11 cellular contexts compared by ENCODE assay signal in the genomic region with DNA sequence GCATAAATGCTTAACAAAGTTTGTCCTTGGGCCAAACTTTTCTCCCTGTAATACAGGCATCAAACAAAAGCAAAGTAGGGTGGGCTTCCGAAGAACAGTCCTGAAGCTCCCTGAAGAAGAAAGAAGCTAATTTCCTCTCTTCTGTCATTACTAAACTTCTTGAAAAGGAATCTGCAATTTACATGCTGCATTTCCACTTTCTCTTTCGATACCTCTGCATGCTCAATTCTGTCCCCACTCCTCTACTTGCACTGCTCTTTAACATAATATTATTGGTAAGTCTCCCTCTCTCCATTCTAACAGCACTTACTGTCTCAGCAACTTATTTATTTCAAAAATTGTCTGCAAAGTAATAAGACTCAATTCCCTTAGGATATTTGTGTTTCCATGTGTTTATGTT. TPM values are rescaled to one million over a fixed set of nuclear protein-coding genes. Genes with fewer than 3 reads are reported as not detected.
DNase-seq lines count a peak whose midpoint lies in the region; ATAC-seq, FAIRE-seq and TF ChIP-seq lines count a peak whose summit lies in the region.
"Had no signal": no experiment of that assay in that cellular context is flagged by ENCODE, and none has a peak within 500 bp of the region (broad histone marks: within the 10 kb centered on the region; RNA-seq: fewer than 3 reads in every experiment).

No MANE protein-coding gene starts in this region.

- TF ChIP-seq CTCF in OCI-LY1 (IDR thresholded peaks at IDR 0.05; ENCODE audit: low read length), result no peak
- no peak for TF ChIP-seq CTCF in fibroblast of villous mesenchyme (IDR thresholded peaks at IDR 0.05; ENCODE audit: insufficient read depth, low read depth, low read length)
- TF ChIP-seq CTCF in heart right ventricle (IDR thresholded peaks at IDR 0.05), result no peak

- FAIRE-seq in GM19239 (lab: Jason Lieb, UNC), result peak; percentile 90

- intact Hi-C loops in heart right ventricle (cut with DNase I), result loop anchor here in 8 of 10 donors (5.0 to 10.0 kb wide), 6 partner anchors 39 to 146 kb away; no protein-coding TSS in a partner anchor

- no peak overlapping the region for H3K27ac ChIP-seq in BLaER1 treated with 17β-estradiol and CSF1 and Interleukin-3, amounts not matched to agents 10 nM and 100 nM
- H3K27ac ChIP-seq in OCI-LY1 (ENCODE audit: low read depth, low read length, poor library complexity, severe bottlenecking), result peak overlapping the region; percentile 33
- peak overlapping the region in 4 of 10 donors; percentile 10 to 56 (median 18) for H3K27ac ChIP-seq in heart right ventricle

- no peak overlapping the region for H3K4me3 ChIP-seq in BLaER1 treated with 17β-estradiol and CSF1 and Interleukin-3, amounts not matched to agents 10 nM and 100 nM
- H3K4me3 ChIP-seq in OCI-LY1 (ENCODE audit: low read depth, low read length, poor library complexity, severe bottlenecking), result no peak overlapping the region
- no peak overlapping the region for H3K4me3 ChIP-seq in fibroblast of villous mesenchyme (ENCODE audit: low read depth, low read length)
- peak overlapping the region in 1 of 10 donors; percentile 0 for H3K4me3 ChIP-seq in heart right ventricle

- peak overlapping the region in 1 of 11 experiments; percentile 30; a peak in 1 of 22 replicates for H3K9ac ChIP-seq in BLaER1 treated with 17β-estradiol and CSF1 and Interleukin-3, amounts not matched to agents 10 nM and 100 nM
- H3K9ac ChIP-seq in OCI-LY1 (ENCODE audit: low read length), result no peak overlapping the region; the same call in 1 of the 2 replicates

- H3K27me3 ChIP-seq in BLaER1 treated with 17β-estradiol and CSF1 and Interleukin-3, amounts not matched to agents 10 nM and 100 nM, result peaks cover 0 to 4% (median 0%) of the 10 kb centered on the region in 11 experiments; a peak in 2 of 22 replicates
- H3K27me3 ChIP-seq in OCI-LY1 (ENCODE audit: insufficient read depth, low read length) (no peaks in the 10 kb centered on the region), heart right ventricle (peaks cover 0 to 8% (median 0%) of the 10 kb centered on the region in 7 donors)

- H2AFZ ChIP-seq in OCI-LY1 (ENCODE audit: low read length), result peak overlapping the region; percentile 90; the same call in 1 of the 2 replicates

- H4K20me1 ChIP-seq in BLaER1 treated with 17β-estradiol and CSF1 and Interleukin-3, amounts not matched to agents 10 nM and 100 nM, result no peaks in the 10 kb centered on the region
- H4K20me1 ChIP-seq in OCI-LY1 (ENCODE audit: insufficient read depth, low read length), result no peaks in the 10 kb centered on the region

- H3K9me2 ChIP-seq in OCI-LY1 (ENCODE audit: low read depth, low read length), result no peaks in the 10 kb centered on the region

- peaks cover 5 to 21% (median 14%) of the 10 kb centered on the region in 10 experiments; a peak in 19 of 20 replicates for H3K4me1 ChIP-seq in BLaER1 treated with 17β-estradiol and CSF1 and Interleukin-3, amounts not matched to agents 10 nM and 100 nM
- H3K4me1 ChIP-seq in OCI-LY1 (ENCODE audit: insufficient read depth, low read length, severe bottlenecking) (peaks cover 39% of the 10 kb centered on the region), heart right ventricle (peaks cover 0 to 27% (median 11%) of the 10 kb centered on the region in 9 donors)

- H3F3A ChIP-seq in OCI-LY1 (ENCODE audit: insufficient read depth, low read length), result peaks cover 4% of the 10 kb centered on the region; the same call in 1 of the 2 replicates

- no peaks in the 10 kb centered on the region for H3K36me3 ChIP-seq in BLaER1 treated with 17β-estradiol and CSF1 and Interleukin-3, amounts not matched to agents 10 nM and 100 nM
- H3K36me3 ChIP-seq in OCI-LY1 (ENCODE audit: insufficient read depth, low read length), result no peaks in the 10 kb centered on the region
- no peaks in the 10 kb centered on the region for H3K36me3 ChIP-seq in heart right ventricle

- ATAC-seq in activated CD4-positive, CD25-positive, alpha-beta regulatory T cell treated with anti-CD3 and anti-CD28 coated beads, Interleukin-2, amount 50 U/mL, for 24 hours, result no peak
- ATAC-seq in heart right ventricle, result no peak

- H3K4me2 ChIP-seq in BLaER1 treated with 17β-estradiol and CSF1 and Interleukin-3, amounts not matched to agents 10 nM and 100 nM, result peak overlapping the region in 7 of 11 experiments; percentile 2 to 46 (median 19); a peak in 9 of 22 replicates
- peak overlapping the region; percentile 40; the same call in 1 of the 2 replicates for H3K4me2 ChIP-seq in OCI-LY1 (ENCODE audit: low read length)

- H3K79me2 ChIP-seq in OCI-LY1 (ENCODE audit: insufficient read depth, low read length), result no peaks in the 10 kb centered on the region

- 32 to 34% methylated on average over 2 of the region's 2 CpGs for WGBS in heart right ventricle, 2 donors

- no peaks in the 10 kb centered on the region for H3K9me3 ChIP-seq in BLaER1 treated with 17β-estradiol and CSF1 and Interleukin-3, amounts not matched to agents 10 nM and 100 nM (replicated peaks in 1 of 11)
- no peaks in the 10 kb centered on the region for H3K9me3 ChIP-seq in OCI-LY1 (ENCODE audit: low read length)
- H3K9me3 ChIP-seq in heart right ventricle, result no peaks in the 10 kb centered on the region

- peak; percentile 32 for DNase-seq in GM19239 (ENCODE audit: insufficient read length, low spot score)
- peak; percentile 27 for DNase-seq in fibroblast of villous mesenchyme (ENCODE audit: low read depth)
- DNase-seq in hippocampal formation (lab: John Stamatoyannopoulos, UW), result no peak
- no peak for DNase-seq in NCI-H1105 (lab: John Stamatoyannopoulos, UW)
- no peak for DNase-seq in heart right ventricle
- DNase-seq: central memory CD4-positive, alpha-beta T cell; NCI-H1694; T1000 had no signal

RNA-seq across cellular contexts. Expression of a gene that starts 3.9 kb away (rescaled TPM):
- total RNA-seq in fibroblast of villous mesenchyme (97.6 and 201 TPM in 2 replicates), heart right ventricle (100 to 1,000 TPM in 1 of 10 donors, 10 to 100 TPM in 9; 58.7 to 111 (median 75.4) TPM)
- polyA plus RNA-seq in heart right ventricle, result 100 to 1,000 TPM in 1 of 2 donors, 10 to 100 TPM in 1; 90.2 to 110 TPM

Comparison
In these comparisons a context has a peak if more than half of its experiments do, and no peak if none do; other contexts are left out.
1. DNase-seq: peak in GM19239 (single experiment) and fibroblast of villous mesenchyme (single experiment); none in hippocampal formation (0 of 2), NCI-H1105 (single experiment) and heart right ventricle (0 of 2).